Comparison of ENCODE assay signal across 18 cellular contexts in genomic region chr15:64022571-64022970, GRCh38. TPM values are rescaled to one million over a fixed set of nuclear protein-coding genes. Genes with fewer than 3 reads are reported as not detected.
DNase-seq lines count a peak whose midpoint lies in the region; TF ChIP-seq lines count a peak whose summit lies in the region.
"Had no signal": no experiment of that assay in that cellular context is flagged by ENCODE, and none has a peak within 500 bp of the region (broad histone marks: within the 10 kb centered on the region; RNA-seq: fewer than 3 reads in every experiment).

No MANE protein-coding gene starts in this region.

- no peaks in the 10 kb centered on the region for H3K79me2 ChIP-seq in hepatocyte
- H3K79me2 ChIP-seq in trophoblast cell (ENCODE audit: control insufficient read depth, insufficient read depth, low read length, poor library complexity) = no peaks in the 10 kb centered on the region

- no peak overlapping the region for H2BK120ac ChIP-seq in trophoblast cell (ENCODE audit: insufficient read depth, low read length, poor library complexity)

- H3K4me1 ChIP-seq in colonic mucosa (peaks cover 5% of the 10 kb centered on the region), hepatocyte (ENCODE audit: insufficient read depth) (peaks cover 6% of the 10 kb centered on the region), sigmoid colon (peaks cover 0 to 16% (median 9%) of the 10 kb centered on the region in 4 donors), transverse colon (peaks cover 13 to 69% (median 39%) of the 10 kb centered on the region in 4 donors), trophoblast cell (ENCODE audit: control insufficient read depth in 1 of 2, insufficient read depth in 2 of 2, low read length in 2 of 2) (peaks cover 2 to 9% of the 10 kb centered on the region in 2 experiments)
- H3K4me1 ChIP-seq: BE2C had no signal

- TF ChIP-seq POLR2A in sigmoid colon (IDR thresholded peaks at IDR 0.05) (no peak), transverse colon (IDR thresholded peaks at IDR 0.05) (no peak)

- no peak overlapping the region for H3K23ac ChIP-seq in trophoblast cell (ENCODE audit: low read length)

- H4K12ac ChIP-seq in trophoblast cell (ENCODE audit: low read depth, low read length) = no peak overlapping the region

- no peak for TF ChIP-seq CTCF in colonic mucosa (IDR thresholded peaks at IDR 0.05)
- no peak for TF ChIP-seq CTCF in hepatocyte (IDR thresholded peaks at IDR 0.05; ENCODE audit: poor library complexity)
- no peak for TF ChIP-seq CTCF in sigmoid colon (IDR thresholded peaks at IDR 0.05)
- no peak for TF ChIP-seq CTCF in transverse colon (IDR thresholded peaks at IDR 0.05)
- no peak for TF ChIP-seq CTCF in dorsolateral prefrontal cortex (IDR thresholded peaks at IDR 0.05 in 54 of 56, conservative IDR thresholded peaks at IDR 0.05 in 2 of 56; ENCODE audit: low read depth in 1 of 56, partially characterized antibody in 56 of 56)

- no peak overlapping the region for H3K14ac ChIP-seq in trophoblast cell (ENCODE audit: low read length)

- WGBS in hepatocyte (ENCODE audit: low lambda C conversion rate, missing lambda C conversion rate) = 99% methylated on average over 6 of the region's 6 CpGs
- 97% methylated on average over 6 of the region's 6 CpGs for WGBS in sigmoid colon, 2 donors
- 97 to 100% methylated on average over 1 to 6 of the region's 6 CpGs for WGBS in transverse colon (ENCODE audit: low coverage in 1 of 2), 2 donors
- no CpG with 5 or more reads among the region's 6 CpGs for WGBS in trophoblast cell (ENCODE audit: extremely low coverage, insufficient coverage, insufficient read length)

- H3K36me3 ChIP-seq in colonic mucosa (no peaks in the 10 kb centered on the region), hepatocyte (replicated peaks; ENCODE audit: insufficient read depth, low read depth) (no peaks in the 10 kb centered on the region), sigmoid colon (no peaks in the 10 kb centered on the region), transverse colon (no peaks in the 10 kb centered on the region), trophoblast cell (ENCODE audit: control insufficient read depth in 1 of 2, insufficient read depth in 2 of 2, low read length in 2 of 2) (no peaks in the 10 kb centered on the region)
- H3K36me3 ChIP-seq: BE2C had no signal

- no peak overlapping the region for H3K18ac ChIP-seq in trophoblast cell (ENCODE audit: low read length)

- H3K4me3 ChIP-seq in colonic mucosa = no peak overlapping the region
- no peak overlapping the region for H3K4me3 ChIP-seq in hepatocyte
- H3K4me3 ChIP-seq in sigmoid colon = no peak overlapping the region
- H3K4me3 ChIP-seq in transverse colon = no peak overlapping the region
- no peak overlapping the region for H3K4me3 ChIP-seq in trophoblast cell (ENCODE audit: low read depth, low read length)
- no peak overlapping the region for H3K4me3 ChIP-seq in dorsolateral prefrontal cortex
- H3K4me3 ChIP-seq: GM12878 had no signal

- H3K9ac ChIP-seq in colonic mucosa (ENCODE audit: low read depth in 2 of 2, low read length in 2 of 2) (peak overlapping the region in 1 of 2 donors; percentile 55), trophoblast cell (ENCODE audit: low read length) (no peak overlapping the region)

- H3K27ac ChIP-seq in colonic mucosa (peak overlapping the region; percentile 59), hepatocyte (peak overlapping the region; percentile 46), sigmoid colon (no peak overlapping the region), transverse colon (peak overlapping the region; percentile 59 to 75 (median 68)), trophoblast cell (ENCODE audit: low read depth, low read length) (no peak overlapping the region), dorsolateral prefrontal cortex (peak overlapping the region in 1 of 59 donors; percentile 54)

- H3K9me3 ChIP-seq in colonic mucosa (no peaks in the 10 kb centered on the region), hepatocyte (ENCODE audit: low read depth) (no peaks in the 10 kb centered on the region), sigmoid colon (no peaks in the 10 kb centered on the region), transverse colon (no peaks in the 10 kb centered on the region), trophoblast cell (ENCODE audit: insufficient read depth, low read depth, low read length) (peaks cover 2% of the 10 kb centered on the region)
- H3K9me3 ChIP-seq: BE2C had no signal

- in situ Hi-C loops in transverse colon (cut with MboI; ENCODE audit: low pct_ligation_motif_present in 1 of 4, low pct_unique_long_range_greater_than_20kb in 1 of 4, low sequenced_read_pairs in 3 of 4) = no loop called here

- DNase-seq in colonic mucosa (no peak), hepatocyte (ENCODE audit: low spot score) (no peak), sigmoid colon (peak; percentile 13), transverse colon (no peak), trophoblast cell (no peak), dorsolateral prefrontal cortex (no peak)
- DNase-seq: ACHN; BE2C; C1 segment of cervical spinal cord; CD4-positive, CD25-positive, alpha-beta regulatory T cell; CD8-positive, alpha-beta memory T cell; DMS 273 treated with DMSO at 0.1 percent for 48 hours; DMS53; DND-41; EL; GOT3; H7 had no signal

- H2BK5ac ChIP-seq in trophoblast cell (ENCODE audit: low read depth, low read length, poor library complexity) = no peak overlapping the region

- TF ChIP-seq EP300 in sigmoid colon (IDR thresholded peaks at IDR 0.05) (no peak), transverse colon (IDR thresholded peaks at IDR 0.05; ENCODE audit: low read depth) (no peak)

- H2AFZ ChIP-seq in hepatocyte (no peak overlapping the region), trophoblast cell (ENCODE audit: insufficient read depth, low read length, poor library complexity) (no peak overlapping the region)

- no peak overlapping the region for H4K8ac ChIP-seq in trophoblast cell (ENCODE audit: low read depth, low read length)

- intact Hi-C loops in colonic mucosa (cut with DNase I) (no loop called here), sigmoid colon (cut with DNase I) (no loop called here), transverse colon (cut with DNase I; ENCODE audit: low total_unique reads) (no loop called here), dorsolateral prefrontal cortex (cut with DNase I) (no loop called here)

- H3K27me3 ChIP-seq in colonic mucosa = no peaks in the 10 kb centered on the region
- no peaks in the 10 kb centered on the region for H3K27me3 ChIP-seq in hepatocyte
- H3K27me3 ChIP-seq in sigmoid colon = no peaks in the 10 kb centered on the region
- no peaks in the 10 kb centered on the region for H3K27me3 ChIP-seq in transverse colon
- no peaks in the 10 kb centered on the region for H3K27me3 ChIP-seq in trophoblast cell (ENCODE audit: insufficient read depth, low read length)
- H3K27me3 ChIP-seq in dorsolateral prefrontal cortex = peaks cover 0 to 4% (median 0%) of the 10 kb centered on the region in 45 donors
- H3K27me3 ChIP-seq: BE2C had no signal

- no peak overlapping the region for H2BK12ac ChIP-seq in trophoblast cell (ENCODE audit: low read length)

- no peaks in the 10 kb centered on the region for H3K79me1 ChIP-seq in trophoblast cell (ENCODE audit: low read length)

- H2AK5ac ChIP-seq in trophoblast cell (ENCODE audit: low read length) = no peak overlapping the region

- H3K9me2 ChIP-seq in hepatocyte (replicated peaks; ENCODE audit: insufficient read depth) = no peaks in the 10 kb centered on the region

- no peaks in the 10 kb centered on the region for H4K20me1 ChIP-seq in hepatocyte (ENCODE audit: insufficient read depth, poor library complexity, severe bottlenecking)

- H3K4me2 ChIP-seq in hepatocyte = no peak overlapping the region
- no peak overlapping the region for H3K4me2 ChIP-seq in trophoblast cell (ENCODE audit: low read length)

- no peak overlapping the region for H3K4ac ChIP-seq in trophoblast cell (ENCODE audit: low read depth, low read length)

- no peak overlapping the region for H4K91ac ChIP-seq in trophoblast cell (ENCODE audit: low read depth, low read length)

RNA-seq across cellular contexts. Expression of gene DAPK2, which starts 23.7 kb away (rescaled TPM):
- total RNA-seq in colonic mucosa (10 to 100 TPM; 23.7 to 26.5 TPM), hepatocyte (4.9 and 7.3 TPM in 2 replicates), sigmoid colon (1 to 10 TPM; 2.1 to 5.5 (median 3.3) TPM), transverse colon (100 to 1,000 TPM in 3 of 4 donors, 10 to 100 TPM in 1; 45.1 to 244 (median 107) TPM), dorsolateral prefrontal cortex (10 to 100 TPM in 99 of 120 experiments, 1 to 10 TPM in 21; 3.2 to 43.7 (median 15.5) TPM)
- polyA plus RNA-seq in hepatocyte (4.4 and 5.1 TPM in 2 replicates), sigmoid colon (10 to 100 TPM; 19.2 to 27.7 (median 21.7) TPM)
- 2.2 and 2.3 TPM in 2 replicates for polyA plus RNA-seq in trophoblast cell (2013)
- polyA plus RNA-seq: CD4-positive, CD25-positive, alpha-beta regulatory T cell had no signal

Comparison
In these comparisons a context has a peak if more than half of its experiments do, and no peak if none do; other contexts are left out.
1. H3K27ac ChIP-seq: peak in colonic mucosa (single experiment), hepatocyte (single experiment) and transverse colon (4 of 4); none in sigmoid colon (0 of 4) and trophoblast cell (single experiment).